20 cellular contexts compared by ENCODE assay signal in the genomic region with DNA sequence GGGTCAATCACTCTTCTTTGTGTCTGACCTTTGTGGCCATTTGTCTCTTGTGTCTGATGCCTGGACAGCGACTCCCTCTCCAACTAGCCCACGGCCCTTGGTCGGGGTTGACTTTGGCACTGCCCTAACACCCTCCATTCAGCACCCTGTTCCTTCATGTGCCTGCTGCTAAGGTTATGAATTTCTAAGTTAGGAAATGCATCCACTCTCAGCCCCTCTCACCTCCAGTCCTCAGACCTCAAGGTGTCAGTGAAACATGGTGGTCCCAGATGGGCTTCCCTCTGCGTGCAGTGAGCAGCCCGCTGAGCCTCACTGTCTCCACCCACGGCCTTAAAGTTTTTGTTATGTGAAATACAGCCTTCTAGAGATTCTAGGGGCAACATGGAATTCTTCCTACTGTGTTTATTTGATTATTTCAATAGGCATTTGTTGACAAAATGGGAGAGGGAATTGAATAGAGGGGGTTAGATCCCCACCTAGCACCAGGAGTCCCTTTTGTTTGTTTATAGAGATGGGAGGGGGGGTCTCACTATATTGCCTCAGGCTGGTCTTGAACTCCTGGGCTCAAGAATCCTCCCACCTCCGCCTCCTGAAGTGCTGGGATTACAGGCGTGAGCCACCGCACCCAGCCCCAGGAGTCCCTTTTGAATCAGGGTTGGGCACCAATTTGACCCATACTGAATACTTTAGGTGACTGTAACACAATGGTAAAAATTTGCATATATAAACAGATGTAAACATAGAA. TPM values are rescaled to one million over a fixed set of nuclear protein-coding genes. Genes with fewer than 3 reads are reported as not detected.
DNase-seq lines count a peak whose midpoint lies in the region; ATAC-seq and TF ChIP-seq lines count a peak whose summit lies in the region.
"Had no signal": no experiment of that assay in that cellular context is flagged by ENCODE, and none has a peak within 500 bp of the region (broad histone marks: within the 10 kb centered on the region; RNA-seq: fewer than 3 reads in every experiment).

No MANE protein-coding gene starts in this region.

- peak overlapping the region; percentile 82 for H3K4me3 Mint-ChIP-seq in natural killer cell
- H3K4me3 Mint-ChIP-seq in natural killer cell treated with Interleukin-12 subunit alpha and Interleukin-12 subunit beta and Interleukin-15 and Interleukin-18, amount 100 ng/mL, for 72 hours: no peak overlapping the region
- H3K4me3 Mint-ChIP-seq in activated B cell treated with CpG ODN at 0.5 μM for 24 hours: peak overlapping the region; percentile 80
- peak overlapping the region; percentile 83 for H3K4me3 Mint-ChIP-seq in type B pancreatic cell

- intact Hi-C loops in natural killer cell (cut with micrococcal nuclease): loop anchor here (5.0 kb wide), 1 partner anchor 33 kb away; no protein-coding TSS in a partner anchor
- intact Hi-C loops in activated B cell treated with CpG ODN at 0.5 μM for 24 hours (cut with micrococcal nuclease): no loop called here

- POLR2A ChIA-PET in activated B cell treated with CpG ODN at 0.5 μM for 24 hours (lab: Charles Lee): no interaction called here

- TF ChIP-seq CTCF in natural killer cell (IDR thresholded peaks at IDR 0.05) (no peak), activated B cell treated with CpG ODN at 0.5 μM for 24 hours (IDR thresholded peaks at IDR 0.05) (no peak), type B pancreatic cell (conservative IDR thresholded peaks at IDR 0.05) (no peak)

- CTCF ChIA-PET in activated B cell treated with CpG ODN at 0.5 μM for 24 hours (lab: Charles Lee): no interaction called here

- no peaks in the 10 kb centered on the region for H3K36me3 Mint-ChIP-seq in natural killer cell
- no peaks in the 10 kb centered on the region for H3K36me3 Mint-ChIP-seq in natural killer cell treated with Interleukin-12 subunit alpha and Interleukin-12 subunit beta and Interleukin-15 and Interleukin-18, amount 100 ng/mL, for 72 hours
- peaks cover 6% of the 10 kb centered on the region for H3K36me3 Mint-ChIP-seq in activated B cell treated with CpG ODN at 0.5 μM for 24 hours (ENCODE audit: low read depth)
- H3K36me3 Mint-ChIP-seq in type B pancreatic cell: no peaks in the 10 kb centered on the region

- peak overlapping the region; percentile 24; the same call in 1 of the 2 replicates for H3K4me3 ChIP-seq in iPS-18c (ENCODE audit: insufficient read depth, low read depth, low read length)
- H3K4me3 ChIP-seq: ovary had no signal

- H3K9me3 Mint-ChIP-seq in natural killer cell (no peaks in the 10 kb centered on the region), activated B cell treated with CpG ODN at 0.5 μM for 24 hours (no peaks in the 10 kb centered on the region), type B pancreatic cell (no peaks in the 10 kb centered on the region)
- H3K9me3 Mint-ChIP-seq in natural killer cell treated with Interleukin-12 subunit alpha and Interleukin-12 subunit beta and Interleukin-15 and Interleukin-18, amount 100 ng/mL, for 72 hours: no peaks in the 10 kb centered on the region

- DNase-seq in natural killer cell (no peak), activated B cell treated with CpG ODN at 0.5 μM for 24 hours (no peak), type B pancreatic cell (ENCODE audit: extremely low spot score, unreplicated experiment) (no peak), kidney glomerular epithelial cell (lab: John Stamatoyannopoulos, UW) (no peak), SHP77 (lab: John Stamatoyannopoulos, UW) (no peak), SKM-1 (lab: John Stamatoyannopoulos, UW; ENCODE audit: unreplicated experiment) (no peak)
- no peak for DNase-seq in natural killer cell treated with Interleukin-12 subunit alpha and Interleukin-12 subunit beta and Interleukin-15 and Interleukin-18, amount 100 ng/mL, for 72 hours (ENCODE audit: low spot score)
- DNase-seq: activated CD4-positive, alpha-beta T cell treated with anti-CD3 and anti-CD28 coated beads for 48 hours; cortex of kidney; left cardiac atrium; midbrain; MV-4-11; NCI-H2081 treated with DMSO at 0.1 percent for 48 hours; NCI-H524 treated with DMSO at 0.1 percent for 48 hours; ovary; sigmoid colon; stimulated activated CD4-positive, alpha-beta T cell treated with anti-CD3 and anti-CD28 coated beads, Interleukin-2, amount 100 ng/mL, for 24 hours; substantia nigra had no signal

- H3K4me1 Mint-ChIP-seq in natural killer cell (peaks cover 30 to 38% of the 10 kb centered on the region in 2 donors), activated B cell treated with CpG ODN at 0.5 μM for 24 hours (peaks cover 39% of the 10 kb centered on the region), type B pancreatic cell (ENCODE audit: unreplicated experiment) (peaks cover 9% of the 10 kb centered on the region)
- peaks cover 34 to 35% of the 10 kb centered on the region in 2 donors for H3K4me1 Mint-ChIP-seq in natural killer cell treated with Interleukin-12 subunit alpha and Interleukin-12 subunit beta and Interleukin-15 and Interleukin-18, amount 100 ng/mL, for 72 hours (ENCODE audit: low read depth in 2 of 2)

- peak overlapping the region; percentile 66 to 93 for H3K27ac Mint-ChIP-seq in natural killer cell
- H3K27ac Mint-ChIP-seq in natural killer cell treated with Interleukin-12 subunit alpha and Interleukin-12 subunit beta and Interleukin-15 and Interleukin-18, amount 100 ng/mL, for 72 hours: no peak overlapping the region
- no peak overlapping the region for H3K27ac Mint-ChIP-seq in activated B cell treated with CpG ODN at 0.5 μM for 24 hours
- H3K27ac Mint-ChIP-seq in type B pancreatic cell: no peak overlapping the region

- no peaks in the 10 kb centered on the region for H3K27me3 Mint-ChIP-seq in natural killer cell (ENCODE audit: low read depth in 2 of 2)
- H3K27me3 Mint-ChIP-seq in natural killer cell treated with Interleukin-12 subunit alpha and Interleukin-12 subunit beta and Interleukin-15 and Interleukin-18, amount 100 ng/mL, for 72 hours: no peaks in the 10 kb centered on the region
- no peaks in the 10 kb centered on the region for H3K27me3 Mint-ChIP-seq in activated B cell treated with CpG ODN at 0.5 μM for 24 hours
- peaks cover 54% of the 10 kb centered on the region for H3K27me3 Mint-ChIP-seq in type B pancreatic cell

- ATAC-seq in natural killer cell: no peak
- no peak for ATAC-seq in natural killer cell treated with Interleukin-12 subunit alpha and Interleukin-12 subunit beta and Interleukin-15 and Interleukin-18, amount 100 ng/mL, for 72 hours
- no peak for ATAC-seq in activated B cell treated with CpG ODN at 0.5 μM for 24 hours (ENCODE audit: low read depth)

- H3K9me3 ChIP-seq in iPS-18c (ENCODE audit: control insufficient read depth, insufficient read depth, low read length): no peaks in the 10 kb centered on the region
- H3K9me3 ChIP-seq: ovary, sigmoid colon had no signal

RNA-seq across cellular contexts. Expression of gene GLIPR2, which starts 1.6 kb away (rescaled TPM):
- total RNA-seq in natural killer cell: 100 to 1,000 TPM; 124 to 135 (median 125) TPM
- 10 to 100 TPM; 11.0 to 27.1 TPM for total RNA-seq in natural killer cell treated with Interleukin-12 subunit alpha and Interleukin-12 subunit beta and Interleukin-15 and Interleukin-18, amount 100 ng/mL, for 72 hours
- total RNA-seq in activated B cell treated with CpG ODN at 0.5 μM for 24 hours: 13.6 and 14.3 TPM in 2 replicates
- 4.6 and 17.8 TPM in 2 replicates for total RNA-seq in type B pancreatic cell (ENCODE audit: low replicate concordance)
- total RNA-seq: OCI-LY7 had no signal

RNA-seq across cellular contexts. Expression of gene CCIN, which starts 34.3 kb away (rescaled TPM):
- total RNA-seq in natural killer cell (1 to 10 TPM; 2.0 to 2.8 (median 2.0) TPM), activated B cell treated with CpG ODN at 0.5 μM for 24 hours (not detected in 2 replicates), type B pancreatic cell (ENCODE audit: low replicate concordance) (not detected in 2 replicates)
- under 1 TPM in 1 of 2 donors, not detected in 1; 0.19 TPM for total RNA-seq in natural killer cell treated with Interleukin-12 subunit alpha and Interleukin-12 subunit beta and Interleukin-15 and Interleukin-18, amount 100 ng/mL, for 72 hours
- total RNA-seq: left cardiac atrium, OCI-LY7 had no signal

RNA-seq across cellular contexts. Expression of gene CLTA, which starts 55.8 kb away (rescaled TPM):
- total RNA-seq in natural killer cell (10 to 100 TPM; 49.4 to 62.0 (median 52.6) TPM), activated B cell treated with CpG ODN at 0.5 μM for 24 hours (104 and 115 TPM in 2 replicates), type B pancreatic cell (ENCODE audit: low replicate concordance) (220 and 233 TPM in 2 replicates)
- 100 to 1,000 TPM; 133 to 178 TPM for total RNA-seq in natural killer cell treated with Interleukin-12 subunit alpha and Interleukin-12 subunit beta and Interleukin-15 and Interleukin-18, amount 100 ng/mL, for 72 hours

Comparison
In these comparisons a context has a peak if more than half of its experiments do, and no peak if none do; other contexts are left out.
1. H3K27ac Mint-ChIP-seq: peak in natural killer cell (2 of 2); none in natural killer cell treated with Interleukin-12 subunit alpha and Interleukin-12 subunit beta and Interleukin-15 and Interleukin-18, amount 100 ng/mL, for 72 hours (0 of 2), activated B cell treated with CpG ODN at 0.5 μM for 24 hours (single experiment) and type B pancreatic cell (single experiment).